14 cellular contexts compared by ENCODE assay signal in the genomic region with DNA sequence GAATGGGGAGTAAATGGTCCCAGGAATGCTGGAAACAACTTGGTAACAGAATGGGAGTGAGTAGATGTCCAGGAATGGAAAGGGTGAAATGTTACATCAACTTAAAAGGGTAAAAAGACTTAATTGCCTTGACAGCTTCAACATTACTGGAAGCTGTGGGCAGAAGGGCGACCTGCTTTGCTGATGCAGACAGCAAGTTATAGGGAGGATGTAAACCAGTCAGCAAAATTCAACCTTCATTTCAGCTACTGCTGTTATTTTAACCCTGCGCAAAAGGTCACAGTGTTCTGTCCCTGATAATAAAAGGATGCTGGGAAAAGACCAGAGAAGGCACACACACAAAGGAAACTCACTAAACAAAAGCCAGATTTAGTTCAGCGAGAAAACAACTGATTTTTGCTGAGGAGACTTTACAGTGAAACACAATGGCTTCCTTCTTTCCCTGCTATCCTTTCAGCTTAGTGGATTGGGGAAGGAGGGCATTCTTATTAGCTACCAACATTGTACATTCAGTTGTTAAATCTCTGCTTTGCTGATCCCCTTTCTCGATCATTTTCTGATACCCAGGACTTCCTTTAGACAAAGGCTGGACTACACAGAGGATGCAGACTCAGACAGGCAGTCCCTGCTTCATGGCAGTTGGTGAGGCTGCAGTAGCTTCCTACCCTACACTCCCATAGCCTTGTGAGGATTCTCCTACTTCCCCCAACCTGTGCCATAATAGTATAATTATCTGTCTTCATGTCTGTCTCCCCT.
DNase-seq lines count a peak whose midpoint lies in the region; ATAC-seq and TF ChIP-seq lines count a peak whose summit lies in the region.
"Had no signal": no experiment of that assay in that cellular context is flagged by ENCODE, and none has a peak within 500 bp of the region (broad histone marks: within the 10 kb centered on the region; RNA-seq: fewer than 3 reads in every experiment).

No MANE protein-coding gene starts in this region.

- H3K36me3 Mint-ChIP-seq in CD4-positive, alpha-beta T cell (ENCODE audit: low read depth): no peaks in the 10 kb centered on the region

- no peaks in the 10 kb centered on the region for H3K9me3 Mint-ChIP-seq in CD4-positive, alpha-beta T cell

- H3K27me3 ChIP-seq in left ventricle myocardium inferior (ENCODE audit: low read depth) (no peaks in the 10 kb centered on the region), neuron (ENCODE audit: insufficient read depth, low read length) (no peaks in the 10 kb centered on the region), MM.1S (replicated peaks; ENCODE audit: insufficient read depth, low read length) (no peaks in the 10 kb centered on the region)
- H3K27me3 ChIP-seq in CD4-positive, alpha-beta T cell (ENCODE audit: control insufficient read depth, insufficient read depth, low read length): peaks cover 6% of the 10 kb centered on the region
- H3K27me3 ChIP-seq: neutrophil, transverse colon had no signal

- no peaks in the 10 kb centered on the region for H3K9me3 ChIP-seq in left ventricle myocardium inferior (replicated peaks)
- H3K9me3 ChIP-seq in neuron (ENCODE audit: low read length): no peaks in the 10 kb centered on the region
- no peaks in the 10 kb centered on the region for H3K9me3 ChIP-seq in CD4-positive, alpha-beta T cell (ENCODE audit: control insufficient read depth, low read length)
- no peaks in the 10 kb centered on the region for H3K9me3 ChIP-seq in MM.1S (replicated peaks; ENCODE audit: insufficient read depth, low read length)
- H3K9me3 ChIP-seq: neutrophil, transverse colon had no signal

- no peaks in the 10 kb centered on the region for H4K20me1 ChIP-seq in MM.1S (ENCODE audit: insufficient read depth, low read length)

- H3K27ac ChIP-seq in left ventricle myocardium inferior (replicated peaks) (peak overlapping the region; percentile 50), MM.1S (ENCODE audit: low read length) (no peak overlapping the region)
- no peak overlapping the region for H3K27ac ChIP-seq in CD4-positive, alpha-beta T cell (ENCODE audit: low read depth, low read length)
- H3K27ac ChIP-seq: neutrophil, WERI-Rb-1 had no signal

- no peak for TF ChIP-seq CTCF in left ventricle myocardium inferior (IDR thresholded peaks at IDR 0.05; ENCODE audit: borderline replicate concordance)
- TF ChIP-seq CTCF in fibroblast of mammary gland (conservative IDR thresholded peaks at IDR 0.05; ENCODE audit: control insufficient read depth, insufficient read depth, low read depth, low read length): no peak
- TF ChIP-seq CTCF in CD4-positive, alpha-beta T cell (IDR thresholded peaks at IDR 0.05): no peak
- no peak for TF ChIP-seq CTCF in MM.1S (IDR thresholded peaks at IDR 0.05; ENCODE audit: low read length)

- H3K4me1 ChIP-seq in left ventricle myocardium inferior: peaks cover 7% of the 10 kb centered on the region
- H3K4me1 ChIP-seq in neuron (ENCODE audit: insufficient read depth, low read length): peaks cover 21% of the 10 kb centered on the region
- H3K4me1 ChIP-seq in MM.1S (ENCODE audit: low read length): no peaks in the 10 kb centered on the region

- H3K79me2 ChIP-seq in MM.1S (ENCODE audit: low read length): no peaks in the 10 kb centered on the region

- no peak overlapping the region for H3K4me3 Mint-ChIP-seq in CD4-positive, alpha-beta T cell

- no peak for ATAC-seq in Right ventricle myocardium inferior
- no peak for ATAC-seq in GM18867 (IDR thresholded peaks at IDR 0.05; ENCODE audit: unreplicated experiment)
- no peak for ATAC-seq in CD4-positive, alpha-beta T cell (ENCODE audit: poor library complexity)

- POLR2A ChIA-PET in CD4-positive, alpha-beta T cell (lab: Charles Lee): no interaction called here

- intact Hi-C loops in left ventricle myocardium inferior (cut with micrococcal nuclease): no loop called here
- intact Hi-C loops in Right ventricle myocardium inferior (cut with DNase I): no loop called here
- intact Hi-C loops in CD4-positive, alpha-beta T cell (cut with DNase I, micrococcal nuclease): no loop called here

- CTCF ChIA-PET in CD4-positive, alpha-beta T cell (lab: Charles Lee): interaction anchor here (1.2 kb wide), 1 partner anchor 8 kb away, joined by 3 read pairs; no protein-coding TSS in a partner anchor

- H3K9me2 ChIP-seq in MM.1S (replicated peaks; ENCODE audit: insufficient read depth, low read length): no peaks in the 10 kb centered on the region

- no peak overlapping the region for H3K27ac Mint-ChIP-seq in CD4-positive, alpha-beta T cell

- H3K4me1 Mint-ChIP-seq in CD4-positive, alpha-beta T cell (ENCODE audit: low read depth): no peaks in the 10 kb centered on the region

- no peak overlapping the region for H3K4me3 ChIP-seq in left ventricle myocardium inferior
- no peak overlapping the region for H3K4me3 ChIP-seq in fibroblast of mammary gland (ENCODE audit: control insufficient read depth, low read depth, low read length)
- peak overlapping the region; percentile 32 for H3K4me3 ChIP-seq in neuron (ENCODE audit: low read length)
- H3K4me3 ChIP-seq in MM.1S (ENCODE audit: low read length): no peak overlapping the region
- H3K4me3 ChIP-seq: transverse colon had no signal

- no peak overlapping the region for H3K9ac ChIP-seq in MM.1S (ENCODE audit: low read length)

- DNase-seq in left ventricle myocardium inferior (no peak), Right ventricle myocardium inferior (ENCODE audit: missing footprints) (no peak), fibroblast of mammary gland (ENCODE audit: low read depth) (peak; percentile 29), OCI-M2 (lab: John Stamatoyannopoulos, UW; ENCODE audit: unreplicated experiment) (no peak), MM.1S (no peak)
- DNase-seq in CD4-positive, alpha-beta T cell: no peak
- DNase-seq: activated T-cell treated with anti-CD3 and anti-CD28 coated beads, Interleukin-2, amount 50 U/mL, for 1 hour; DMS79; KG1; transverse colon; WERI-Rb-1 had no signal

- H3K4me2 ChIP-seq in MM.1S (ENCODE audit: low read depth, low read length): no peak overlapping the region

- H2AFZ ChIP-seq in neuron (ENCODE audit: low read depth, low read length) (peak overlapping the region; percentile 65), MM.1S (ENCODE audit: low read length) (no peak overlapping the region)

- H3K36me3 ChIP-seq in left ventricle myocardium inferior (no peaks in the 10 kb centered on the region), neuron (ENCODE audit: insufficient read depth, low read length) (no peaks in the 10 kb centered on the region), MM.1S (replicated peaks; ENCODE audit: insufficient read depth, low read length) (no peaks in the 10 kb centered on the region)
- H3K36me3 ChIP-seq: neutrophil, transverse colon, WERI-Rb-1 had no signal

- no peaks in the 10 kb centered on the region for H3F3A ChIP-seq in MM.1S (ENCODE audit: insufficient read depth, low read length)

- H3K27me3 Mint-ChIP-seq in CD4-positive, alpha-beta T cell: peaks cover 20% of the 10 kb centered on the region
